ENCODE assay signal across 33 cellular contexts in genomic region chr12:115767921-115768320, GRCh38.
A peak's percentile ranks its signal among the peaks of the same experiment; 100 is the strongest.
DNase-seq lines count a peak whose midpoint lies in the region; ATAC-seq, FAIRE-seq and TF ChIP-seq lines count a peak whose summit lies in the region.
"Had no signal": no experiment of that assay in that cellular context is flagged by ENCODE, and none has a peak within 500 bp of the region (broad histone marks: within the 10 kb centered on the region; RNA-seq: fewer than 3 reads in every experiment).

No MANE protein-coding gene starts in this region.

- WGBS in HepG2 (ENCODE audit: low lambda C conversion rate), result 32% methylated on average over 5 of the region's 5 CpGs
- WGBS in right lobe of liver (ENCODE audit: insufficient coverage, low coverage, low lambda C conversion rate, missing lambda C conversion rate), result 57% methylated on average over 5 of the region's 5 CpGs
- 51 to 74% (median 63%) methylated on average over 5 of the region's 5 CpGs for WGBS in adrenal gland, 4 donors
- 59% methylated on average over 5 of the region's 5 CpGs for WGBS in esophagus muscularis mucosa

- H3K79me2 ChIP-seq in HepG2 (ENCODE audit: insufficient read depth, low read length), result no peaks in the 10 kb centered on the region

- H3K9me3 ChIP-seq in HepG2 (ENCODE audit: low read length) (no peaks in the 10 kb centered on the region), right lobe of liver (no peaks in the 10 kb centered on the region), adrenal gland (replicated peaks in 1 of 3) (no peaks in the 10 kb centered on the region), esophagus muscularis mucosa (no peaks in the 10 kb centered on the region)
- H3K9me3 ChIP-seq: BE2C; BLaER1; BLaER1 treated with 17β-estradiol and CSF1 and Interleukin-3, amounts not matched to agents 10 nM and 100 nM; Caco-2 had no signal

- no peak overlapping the region for H3K4me2 ChIP-seq in HepG2 (ENCODE audit: low read depth, low read length)
- H3K4me2 ChIP-seq: A549; BLaER1; BLaER1 treated with 17β-estradiol and CSF1 and Interleukin-3, amounts not matched to agents 10 nM and 100 nM had no signal

- intact Hi-C loops in HepG2 (cut with micrococcal nuclease; ENCODE audit: unreplicated experiment), result no loop called here
- intact Hi-C loops in right lobe of liver (cut with DNase I), result no loop called here
- intact Hi-C loops in adrenal gland (cut with DNase I), result loop anchor here in 1 of 2 donors (10.0 kb wide), 1 partner anchor 147 kb away; no protein-coding TSS in a partner anchor
- intact Hi-C loops in esophagus muscularis mucosa (cut with DNase I), result no loop called here

- no peak for TF ChIP-seq RAD21 in HepG2 (CRISPR knock-in tag; IDR thresholded peaks at IDR 0.05)

- H4K20me1 ChIP-seq in HepG2 (ENCODE audit: insufficient read depth, low read length), result no peaks in the 10 kb centered on the region
- H4K20me1 ChIP-seq: BLaER1; BLaER1 treated with 17β-estradiol and CSF1 and Interleukin-3, amounts not matched to agents 10 nM and 100 nM had no signal

- no peak overlapping the region for H3K9ac ChIP-seq in HepG2 (ENCODE audit: insufficient read depth, low read depth, low read length)
- H3K9ac ChIP-seq: BLaER1; BLaER1 treated with 17β-estradiol and CSF1 and Interleukin-3, amounts not matched to agents 10 nM and 100 nM had no signal

- ATAC-seq in HepG2 (no peak), right lobe of liver (no peak)
- ATAC-seq: A549; CD8-positive, alpha-beta T cell had no signal

- in situ Hi-C loops in HepG2 (cut with HindIII; ENCODE audit: extremely low pct_ligation_motif_present, low pct_unique_long_range_greater_than_20kb), result no loop called here

- H3K4me3 ChIP-seq in HepG2 (replicated peaks in 1 of 3; ENCODE audit: insufficient read depth in 1 of 3, low read depth in 2 of 3, low read length in 3 of 3), result no peak overlapping the region
- no peak overlapping the region for H3K4me3 ChIP-seq in right lobe of liver
- no peak overlapping the region for H3K4me3 ChIP-seq in adrenal gland
- H3K4me3 ChIP-seq in esophagus muscularis mucosa, result no peak overlapping the region
- H3K4me3 ChIP-seq: A549; BLaER1; BLaER1 treated with 17β-estradiol and CSF1 and Interleukin-3, amounts not matched to agents 10 nM and 100 nM had no signal

- no peak for DNase-seq in HepG2 (ENCODE audit: low spot score)
- DNase-seq in right lobe of liver, result no peak
- DNase-seq in adrenal gland, result peak in 5 of 7 donors; percentile 23 to 54 (median 40)
- peak; percentile 53 for DNase-seq in esophagus muscularis mucosa (ENCODE audit: extremely low spot score)
- no peak for DNase-seq in RKO (ENCODE audit: low spot score)
- no peak for DNase-seq in KG1 (lab: John Stamatoyannopoulos, UW)
- DNase-seq: 8988T; ACHN; AML-193; BE2C; C1 segment of cervical spinal cord; Caco-2; Calu3; CD4-positive, alpha-beta memory T cell; CD4-positive, alpha-beta T cell; CD4-positive, CD25-positive, alpha-beta regulatory T cell; CD8-positive, alpha-beta memory T cell; CD8-positive, alpha-beta T cell; COR-L47; DMS 273 treated with DMSO at 0.1 percent for 48 hours; DMS153; DMS53; DMS79; DMS79 treated with DMSO at 0.1 percent for 48 hours; DND-41; EL had no signal

- POLR2A ChIA-PET in HepG2 (lab: Yijun Ruan, JAX), result no interaction called here

- H2AFZ ChIP-seq in HepG2 (ENCODE audit: low read length), result no peak overlapping the region

- no peak overlapping the region for H3K27ac ChIP-seq in HepG2 (ENCODE audit: extremely low read length, insufficient read depth, low read length)
- H3K27ac ChIP-seq in right lobe of liver, result no peak overlapping the region
- H3K27ac ChIP-seq in adrenal gland, result no peak overlapping the region
- no peak overlapping the region for H3K27ac ChIP-seq in esophagus muscularis mucosa (replicated peaks in 1 of 4)
- H3K27ac ChIP-seq: 22Rv1; A549; BLaER1; BLaER1 treated with 17β-estradiol and CSF1 and Interleukin-3, amounts not matched to agents 10 nM and 100 nM; C4-2B had no signal

- no peaks in the 10 kb centered on the region for H3K36me3 ChIP-seq in HepG2 (replicated peaks in 1 of 2; ENCODE audit: control insufficient read depth in 1 of 2, insufficient read depth in 2 of 2, low read length in 2 of 2)
- no peaks in the 10 kb centered on the region for H3K36me3 ChIP-seq in right lobe of liver
- H3K36me3 ChIP-seq in adrenal gland (replicated peaks in 1 of 2), result no peaks in the 10 kb centered on the region
- no peaks in the 10 kb centered on the region for H3K36me3 ChIP-seq in esophagus muscularis mucosa
- H3K36me3 ChIP-seq: BE2C; BLaER1; BLaER1 treated with 17β-estradiol and CSF1 and Interleukin-3, amounts not matched to agents 10 nM and 100 nM had no signal

- peaks cover 24% of the 10 kb centered on the region for H3K4me1 ChIP-seq in HepG2 (ENCODE audit: insufficient read depth, low read length)
- H3K4me1 ChIP-seq in right lobe of liver, result no peaks in the 10 kb centered on the region
- H3K4me1 ChIP-seq in adrenal gland (replicated peaks in 1 of 2), result no peaks in the 10 kb centered on the region
- H3K4me1 ChIP-seq in esophagus muscularis mucosa, result no peaks in the 10 kb centered on the region
- H3K4me1 ChIP-seq: BE2C had no signal

- FAIRE-seq in HepG2 (lab: Jason Lieb, UNC), result no peak
- FAIRE-seq: A204.1, A549, D721Med had no signal

- BruUV-seq in HepG2 (replicated peaks; lab: Mats Ljungman, UMichigan), result no TSS peak

- no peak for TF ChIP-seq CTCF in HepG2 (CRISPR knock-in tag; IDR thresholded peaks at IDR 0.05)
- no peak for TF ChIP-seq CTCF in right lobe of liver (IDR thresholded peaks at IDR 0.05)
- no peak for TF ChIP-seq CTCF in adrenal gland (IDR thresholded peaks at IDR 0.05)
- TF ChIP-seq CTCF in esophagus muscularis mucosa (IDR thresholded peaks at IDR 0.05), result no peak

- CTCF ChIA-PET in HepG2 (lab: Yijun Ruan, JAX; ENCODE audit: low intra/inter-chr PET ratio, low total read pairs), result no interaction called here

- H3K27me3 ChIP-seq in HepG2 (ENCODE audit: control insufficient read depth in 1 of 2, insufficient read depth in 2 of 2, low read length in 2 of 2), result no peaks in the 10 kb centered on the region
- no peaks in the 10 kb centered on the region for H3K27me3 ChIP-seq in right lobe of liver
- H3K27me3 ChIP-seq in adrenal gland, result no peaks in the 10 kb centered on the region
- peaks cover 0 to 35% (median 0%) of the 10 kb centered on the region in 4 donors for H3K27me3 ChIP-seq in esophagus muscularis mucosa
- H3K27me3 ChIP-seq: BE2C; BLaER1; BLaER1 treated with 17β-estradiol and CSF1 and Interleukin-3, amounts not matched to agents 10 nM and 100 nM had no signal

- TF ChIP-seq POLR2A in HepG2 (IDR thresholded peaks at IDR 0.05; ENCODE audit: insufficient read depth in 1 of 2, low read depth in 2 of 2, low read length in 2 of 2) (no peak), right lobe of liver (IDR thresholded peaks at IDR 0.05) (no peak), adrenal gland (IDR thresholded peaks at IDR 0.05) (no peak), esophagus muscularis mucosa (IDR thresholded peaks at IDR 0.05; ENCODE audit: low read depth) (no peak)

- TF ChIP-seq EP300 in HepG2 (IDR thresholded peaks at IDR 0.05; ENCODE audit: low read depth in 2 of 2, low read length in 2 of 2) (no peak), HepG2 (CRISPR knock-in tag; IDR thresholded peaks at IDR 0.05; ENCODE audit: borderline replicate concordance) (no peak), esophagus muscularis mucosa (IDR thresholded peaks at IDR 0.05) (no peak)

TF ChIP-seq in HepG2, 621 proteins besides CTCF, POLR2A, EP300 and RAD21:
- TF ChIP-seq STAT5B (CRISPR knock-in tag; IDR thresholded peaks at IDR 0.05) (no peak), THAP11 (CRISPR knock-in tag; IDR thresholded peaks at IDR 0.05) (0 out of 2 replicates have a peak, but pooled peaks have one; percentile 18)

Comparison
In these comparisons a context has a peak if more than half of its experiments do, and no peak if none do; other contexts are left out.
1. DNase-seq: peak in adrenal gland (5 of 7) and esophagus muscularis mucosa (single experiment); none in HepG2 (single experiment), right lobe of liver (0 of 3), RKO (single experiment) and KG1 (single experiment).